8 cellular contexts compared by ENCODE assay signal in genomic region chrX:19990225-19990518, GRCh38. TPM values are rescaled to one million over a fixed set of nuclear protein-coding genes. Genes with fewer than 3 reads are reported as not detected.
DNase-seq lines count a peak whose midpoint lies in the region; ATAC-seq and TF ChIP-seq lines count a peak whose summit lies in the region.

No MANE protein-coding gene starts in this region.

- in situ Hi-C loops in GM13976 (cut with MboI; ENCODE audit: low sequenced_read_pairs, unreplicated experiment): no loop called here

- no peak overlapping the region for H2BK120ac ChIP-seq in trophoblast cell (ENCODE audit: insufficient read depth, low read length, poor library complexity)

- peak overlapping the region; percentile 75 for H3K18ac ChIP-seq in trophoblast cell (ENCODE audit: low read length)

- WGBS in trophoblast cell (ENCODE audit: extremely low coverage, insufficient coverage, insufficient read length): no CpG with 5 or more reads among the region's 19 CpGs

- H2AFZ ChIP-seq in trophoblast cell (ENCODE audit: insufficient read depth, low read length, poor library complexity): peak overlapping the region; percentile 83

- no peak overlapping the region for H2BK12ac ChIP-seq in trophoblast cell (ENCODE audit: low read length)

- no peak overlapping the region for H2AK5ac ChIP-seq in trophoblast cell (ENCODE audit: low read length)

- no peak overlapping the region for H3K23ac ChIP-seq in trophoblast cell (ENCODE audit: low read length)

- no peaks in the 10 kb centered on the region for H3K4me1 ChIP-seq in trophoblast cell (ENCODE audit: control insufficient read depth in 1 of 2, insufficient read depth in 2 of 2, low read length in 2 of 2)

- H3K4me3 ChIP-seq in fibroblast of villous mesenchyme (ENCODE audit: low read depth, low read length) (peak overlapping the region; percentile 69), trophoblast cell (ENCODE audit: low read depth, low read length) (peak overlapping the region; percentile 90)

- peak; percentile 18 for ATAC-seq in HG02938 (IDR thresholded peaks at IDR 0.05; ENCODE audit: unreplicated experiment)

- peak overlapping the region; percentile 90 for H4K8ac ChIP-seq in trophoblast cell (ENCODE audit: low read depth, low read length)

- H3K79me2 ChIP-seq in trophoblast cell (ENCODE audit: control insufficient read depth, insufficient read depth, low read length, poor library complexity): peaks cover 4% of the 10 kb centered on the region

- no peaks in the 10 kb centered on the region for H3K27me3 ChIP-seq in trophoblast cell (ENCODE audit: insufficient read depth, low read length)

- H3K79me1 ChIP-seq in trophoblast cell (ENCODE audit: low read length): peaks cover 4% of the 10 kb centered on the region

- H3K4ac ChIP-seq in trophoblast cell (ENCODE audit: low read depth, low read length): peak overlapping the region; percentile 79

- no peak for TF ChIP-seq CTCF in 22Rv1 (IDR thresholded peaks at IDR 0.05)
- no peak for TF ChIP-seq CTCF in GM13976 (IDR thresholded peaks at IDR 0.05; ENCODE audit: borderline replicate concordance, control extremely low read depth, extremely low read depth, insufficient read depth, missing control alignments)
- no peak for TF ChIP-seq CTCF in fibroblast of villous mesenchyme (IDR thresholded peaks at IDR 0.05; ENCODE audit: insufficient read depth, low read depth, low read length)

- DNase-seq in GM13976 (ENCODE audit: low spot score): peak; percentile 37
- peak; percentile 15 for DNase-seq in SW480 (ENCODE audit: low spot score)
- DNase-seq in fibroblast of villous mesenchyme (ENCODE audit: low read depth): no peak
- peak in 1 of 2 donors; percentile 7 for DNase-seq in trophoblast cell
- no peak for DNase-seq in NCI-H446 treated with DMSO at 0.1 percent for 48 hours (lab: John Stamatoyannopoulos, UW)
- no peak for DNase-seq in middle frontal gyrus (ENCODE audit: extremely low spot score, low spot score)

- no peaks in the 10 kb centered on the region for H3K9me3 ChIP-seq in trophoblast cell (ENCODE audit: insufficient read depth, low read depth, low read length)

- H4K91ac ChIP-seq in trophoblast cell (ENCODE audit: low read depth, low read length): peak overlapping the region; percentile 47

- peak overlapping the region; percentile 87 for H3K4me2 ChIP-seq in trophoblast cell (ENCODE audit: low read length)

- H4K12ac ChIP-seq in trophoblast cell (ENCODE audit: low read depth, low read length): peak overlapping the region; percentile 70

- peak overlapping the region; percentile 84 for H3K14ac ChIP-seq in trophoblast cell (ENCODE audit: low read length)

- H3K9ac ChIP-seq in trophoblast cell (ENCODE audit: low read length): peak overlapping the region; percentile 47

- H3K27ac ChIP-seq in 22Rv1 (peak overlapping the region; percentile 53), trophoblast cell (ENCODE audit: low read depth, low read length) (no peak overlapping the region)

- no peak overlapping the region for H2BK5ac ChIP-seq in trophoblast cell (ENCODE audit: low read depth, low read length, poor library complexity)

- no peaks in the 10 kb centered on the region for H3K36me3 ChIP-seq in trophoblast cell (ENCODE audit: control insufficient read depth in 1 of 2, insufficient read depth in 2 of 2, low read length in 2 of 2)

RNA-seq across cellular contexts. Expression of gene BCLAF3, which starts 0.7 kb away (rescaled TPM):
- total RNA-seq in fibroblast of villous mesenchyme: 4.8 and 6.5 TPM in 2 replicates
- 4.9 and 5.1 TPM in 2 replicates for polyA plus RNA-seq in trophoblast cell (2013)

Comparison
In these comparisons a context has a peak if more than half of its experiments do, and no peak if none do; other contexts are left out.
1. DNase-seq: peak in GM13976 (single experiment) and SW480 (single experiment); none in fibroblast of villous mesenchyme (single experiment), NCI-H446 treated with DMSO at 0.1 percent for 48 hours (single experiment) and middle frontal gyrus (single experiment).